8 cellular contexts compared by ENCODE assay signal in the genomic region with DNA sequence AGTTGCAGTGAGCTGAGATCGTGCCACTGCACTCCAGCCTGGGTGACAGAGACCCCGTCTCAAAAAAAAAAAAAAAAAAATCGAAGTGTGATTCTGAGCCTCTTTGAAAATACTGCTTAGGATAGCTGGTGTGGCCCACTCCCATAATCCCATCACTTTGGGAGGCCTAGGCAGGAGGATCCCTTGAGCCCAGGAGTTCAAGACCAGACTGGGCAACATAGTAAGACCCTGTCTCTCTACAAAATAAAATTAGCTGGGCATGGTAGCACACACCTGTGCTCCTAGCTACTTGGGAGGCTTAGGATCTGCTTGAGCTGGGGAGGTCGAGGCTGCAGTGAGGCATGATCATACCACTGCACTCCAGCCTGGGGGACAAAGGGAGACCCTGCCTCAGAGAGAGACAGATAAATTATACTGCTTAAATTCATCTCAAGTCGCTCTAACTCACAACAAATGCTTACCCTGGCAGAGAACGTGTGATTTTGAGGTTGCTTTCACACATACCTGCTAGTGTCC. TPM values are rescaled to one million over a fixed set of nuclear protein-coding genes. Genes with fewer than 3 reads are reported as not detected.
DNase-seq lines count a peak whose midpoint lies in the region; ATAC-seq and TF ChIP-seq lines count a peak whose summit lies in the region.

No MANE protein-coding gene starts in this region.

- H3K14ac ChIP-seq in mesenchymal stem cell (ENCODE audit: low read length in 2 of 2) = no peak overlapping the region

- WGBS in mesenchymal stem cell = 49% methylated on average over 6 of the region's 6 CpGs
- WGBS in upper lobe of left lung, 2 donors = 44 to 90% methylated on average over 3 to 6 of the region's 6 CpGs

- H4K8ac ChIP-seq in mesenchymal stem cell (ENCODE audit: low read length) = peak overlapping the region; percentile 85

- H3K9ac ChIP-seq in mesenchymal stem cell (ENCODE audit: low read length) = peak overlapping the region; percentile 96

- H3K4me2 ChIP-seq in mesenchymal stem cell (ENCODE audit: low read length, poor library complexity, severe bottlenecking) = peak overlapping the region; percentile 99

- no peaks in the 10 kb centered on the region for H3K79me1 ChIP-seq in mesenchymal stem cell (replicated peaks; ENCODE audit: low read length, poor library complexity, severe bottlenecking)

- intact Hi-C loops in ascending aorta (cut with DNase I) = loop anchor here (1.0 to 10.0 kb wide), 7 partner anchors 15 to 1409 kb away; a partner anchor contains a TSS

- peaks cover 25% of the 10 kb centered on the region for H3K4me1 Mint-ChIP-seq in activated naive CD4-positive, alpha-beta T cell treated with anti-CD3 and anti-CD28 coated beads, Interleukin-2, amount 10 ng/mL, durations not matched to agents 7 days and 5 days

- TF ChIP-seq CTCF in ascending aorta (IDR thresholded peaks at IDR 0.05) = no peak
- no peak for TF ChIP-seq CTCF in upper lobe of left lung (IDR thresholded peaks at IDR 0.05)

- H2BK15ac ChIP-seq in mesenchymal stem cell (ENCODE audit: low read depth, poor library complexity, severe bottlenecking) = no peak overlapping the region

- ATAC-seq in upper lobe of left lung (ENCODE audit: low FRiP score in 2 of 2) = no peak
- no peak for ATAC-seq in GM21528 (IDR thresholded peaks at IDR 0.05; ENCODE audit: low FRiP score, unreplicated experiment)

- no peak for TF ChIP-seq POLR2A in upper lobe of left lung (IDR thresholded peaks at IDR 0.05)

- H3K36me3 Mint-ChIP-seq in activated naive CD4-positive, alpha-beta T cell treated with anti-CD3 and anti-CD28 coated beads, Interleukin-2, amount 10 ng/mL, durations not matched to agents 7 days and 5 days = no peaks in the 10 kb centered on the region

- H3K36me3 ChIP-seq in ascending aorta = no peaks in the 10 kb centered on the region
- H3K36me3 ChIP-seq in mesenchymal stem cell (ENCODE audit: control insufficient read depth in 1 of 2, insufficient read depth in 2 of 2, low read depth in 1 of 2, low read length in 2 of 2) = no peaks in the 10 kb centered on the region
- no peaks in the 10 kb centered on the region for H3K36me3 ChIP-seq in upper lobe of left lung

- no peak overlapping the region for H2BK120ac ChIP-seq in mesenchymal stem cell (ENCODE audit: low read depth, low read length)

- H3K4me1 ChIP-seq in ascending aorta = peaks cover 0 to 3% of the 10 kb centered on the region in 2 donors
- H3K4me1 ChIP-seq in mesenchymal stem cell (ENCODE audit: control insufficient read depth, insufficient read depth, low read depth, low read length) = peaks cover 3% of the 10 kb centered on the region
- H3K4me1 ChIP-seq in upper lobe of left lung = peaks cover 3 to 20% (median 8%) of the 10 kb centered on the region in 4 donors

- H3K4me3 ChIP-seq in ascending aorta = peak overlapping the region; percentile 84 to 94
- peak overlapping the region in 1 of 2 experiments; percentile 87 for H3K4me3 ChIP-seq in mesenchymal stem cell (ENCODE audit: insufficient read depth in 1 of 2, low read depth in 1 of 2, low read length in 2 of 2)
- H3K4me3 ChIP-seq in upper lobe of left lung = peak overlapping the region in 3 of 4 donors; percentile 65 to 91 (median 80)

- no peak overlapping the region for H2BK5ac ChIP-seq in mesenchymal stem cell (ENCODE audit: low read depth, low read length, poor library complexity, severe bottlenecking)

- no peak for TF ChIP-seq EP300 in upper lobe of left lung (IDR thresholded peaks at IDR 0.05)

- no peak overlapping the region for H2BK12ac ChIP-seq in mesenchymal stem cell (ENCODE audit: low read length in 2 of 2)

- H3K4me3 Mint-ChIP-seq in activated naive CD4-positive, alpha-beta T cell treated with anti-CD3 and anti-CD28 coated beads, Interleukin-2, amount 10 ng/mL, durations not matched to agents 7 days and 5 days = peak overlapping the region; percentile 85

- CTCF ChIA-PET in activated naive CD4-positive, alpha-beta T cell treated with anti-CD3 and anti-CD28 coated beads, Interleukin-2, amount 10 ng/mL, durations not matched to agents 7 days and 5 days (lab: Charles Lee) = interaction anchor here (0.6 to 5.6 kb wide), 10 partner anchors 9 to 548 kb away, joined by 3 to 82 read pairs (median 3); a partner anchor contains a TSS

- no peak overlapping the region for H2AFZ ChIP-seq in mesenchymal stem cell (ENCODE audit: low read depth, low read length)

- peak overlapping the region; percentile 61 for H4K91ac ChIP-seq in mesenchymal stem cell (ENCODE audit: low read length)

- DNase-seq in activated naive CD4-positive, alpha-beta T cell treated with anti-CD3 and anti-CD28 coated beads, Interleukin-2, amount 10 ng/mL, durations not matched to agents 7 days and 5 days = no peak
- DNase-seq in activated naive CD4-positive, alpha-beta T cell treated with anti-CD3 and anti-CD28 coated beads, Interleukin-2, amount 50 U/mL, for 16 hours = no peak
- DNase-seq in ascending aorta (ENCODE audit: low spot score in 2 of 2) (no peak), mesenchymal stem cell (no peak), upper lobe of left lung (no peak), SIG-M5 (lab: John Stamatoyannopoulos, UW) (no peak), NCI-H345 (lab: John Stamatoyannopoulos, UW) (no peak)

- peaks cover 50% of the 10 kb centered on the region for H3K27me3 Mint-ChIP-seq in activated naive CD4-positive, alpha-beta T cell treated with anti-CD3 and anti-CD28 coated beads, Interleukin-2, amount 10 ng/mL, durations not matched to agents 7 days and 5 days

- peak overlapping the region in 1 of 2 experiments; percentile 1 for H3K18ac ChIP-seq in mesenchymal stem cell (ENCODE audit: low read depth in 1 of 2, low read length in 2 of 2)

- H3K9me3 ChIP-seq in ascending aorta = no peaks in the 10 kb centered on the region
- no peaks in the 10 kb centered on the region for H3K9me3 ChIP-seq in mesenchymal stem cell (ENCODE audit: control insufficient read depth, low read length)
- no peaks in the 10 kb centered on the region for H3K9me3 ChIP-seq in upper lobe of left lung

- peak overlapping the region; percentile 88 for H3K27ac Mint-ChIP-seq in activated naive CD4-positive, alpha-beta T cell treated with anti-CD3 and anti-CD28 coated beads, Interleukin-2, amount 10 ng/mL, durations not matched to agents 7 days and 5 days

- no peaks in the 10 kb centered on the region for H3K9me3 Mint-ChIP-seq in activated naive CD4-positive, alpha-beta T cell treated with anti-CD3 and anti-CD28 coated beads, Interleukin-2, amount 10 ng/mL, durations not matched to agents 7 days and 5 days

- H3K27me3 ChIP-seq in ascending aorta (no peaks in the 10 kb centered on the region), mesenchymal stem cell (ENCODE audit: control insufficient read depth in 1 of 2, insufficient read depth in 1 of 2, low read length in 2 of 2) (peaks cover 0 to 24% of the 10 kb centered on the region in 2 experiments), upper lobe of left lung (no peaks in the 10 kb centered on the region)

- H3K27ac ChIP-seq in ascending aorta (peak overlapping the region; percentile 92 to 94), mesenchymal stem cell (ENCODE audit: low read length, poor library complexity, severe bottlenecking) (no peak overlapping the region), upper lobe of left lung (peak overlapping the region in 3 of 4 donors; percentile 93 to 98 (median 97))

- no peak overlapping the region for H2AK5ac ChIP-seq in mesenchymal stem cell (ENCODE audit: low read length, severe bottlenecking)

- H3K4ac ChIP-seq in mesenchymal stem cell (ENCODE audit: low read depth in 1 of 2, low read length in 2 of 2) = peak overlapping the region in 1 of 2 experiments; percentile 53

- H3K23ac ChIP-seq in mesenchymal stem cell (ENCODE audit: low read length in 2 of 2) = no peak overlapping the region

RNA-seq across cellular contexts. Expression of a gene that starts 12.4 kb away (rescaled TPM):
- total RNA-seq in ascending aorta (not detected), upper lobe of left lung (under 1 TPM in 4 of 6 donors, not detected in 2; 0.22 to 0.57 (median 0.41) TPM)
- not detected for polyA plus RNA-seq in mesenchymal stem cell (2013, experiment 1 of 2)
- polyA plus RNA-seq in mesenchymal stem cell (2013, experiment 2 of 2) = not detected

RNA-seq across cellular contexts. Expression of a gene that starts 15.3 kb away (rescaled TPM):
- total RNA-seq in ascending aorta (0.64 TPM), upper lobe of left lung (10 to 100 TPM in 1 of 6 donors, 1 to 10 TPM in 5; 8.4 to 13.3 (median 8.9) TPM)
- 7.4 TPM for polyA plus RNA-seq in mesenchymal stem cell (2013, experiment 1 of 2)
- 6.6 TPM for polyA plus RNA-seq in mesenchymal stem cell (2013, experiment 2 of 2)

RNA-seq across cellular contexts. Expression of a gene that starts 53.4 kb away (rescaled TPM):
- total RNA-seq in ascending aorta (83.5 TPM), upper lobe of left lung (100 to 1,000 TPM in 5 of 6 donors, 10 to 100 TPM in 1; 54.5 to 216 (median 123) TPM)
- polyA plus RNA-seq in mesenchymal stem cell (2013, experiment 1 of 2) = 157 TPM
- 167 TPM for polyA plus RNA-seq in mesenchymal stem cell (2013, experiment 2 of 2)
